In genomic region chr16:27245276-27246231, GRCh38 we compare ENCODE assay signal across 8 cellular contexts. TPM values are rescaled to one million over a fixed set of nuclear protein-coding genes. Genes with fewer than 3 reads are reported as not detected.
DNase-seq lines count a peak whose midpoint lies in the region; ATAC-seq and TF ChIP-seq lines count a peak whose summit lies in the region.

No MANE protein-coding gene starts in this region.

- H3K27me3 ChIP-seq in effector memory CD4-positive, alpha-beta T cell (replicated peaks; ENCODE audit: control insufficient read depth, insufficient read depth, low read length, poor library complexity, severe bottlenecking): no peaks in the 10 kb centered on the region

- H3K4me3 ChIP-seq in epithelial cell of esophagus (ENCODE audit: low read length): no peak overlapping the region
- no peak overlapping the region for H3K4me3 ChIP-seq in effector memory CD4-positive, alpha-beta T cell (ENCODE audit: insufficient read depth, low read depth, low read length, poor library complexity, severe bottlenecking)

- peak; percentile 48 for DNase-seq in AG08396 (ENCODE audit: low spot score)
- no peak for DNase-seq in T-helper 17 cell
- DNase-seq in epithelial cell of esophagus (ENCODE audit: low read depth): peak; percentile 96
- peak; percentile 76 for DNase-seq in non-pigmented ciliary epithelial cell (ENCODE audit: low read depth)
- no peak for DNase-seq in DMS 273 treated with DMSO at 0.1 percent for 48 hours (lab: John Stamatoyannopoulos, UW)
- no peak for DNase-seq in effector memory CD4-positive, alpha-beta T cell
- no peak for DNase-seq in SKM-1 (lab: John Stamatoyannopoulos, UW; ENCODE audit: unreplicated experiment)

- peak; percentile 48 for ATAC-seq in T-helper 17 cell
- ATAC-seq in HG03342 (IDR thresholded peaks at IDR 0.05; ENCODE audit: unreplicated experiment): no peak

- TF ChIP-seq CTCF in epithelial cell of esophagus (IDR thresholded peaks at IDR 0.05; ENCODE audit: insufficient read depth, low read depth, low read length, missing control alignments): no peak

- H3K27ac ChIP-seq in effector memory CD4-positive, alpha-beta T cell (ENCODE audit: insufficient read depth, low read length, poor library complexity, severe bottlenecking): no peak overlapping the region

- H3K9me3 ChIP-seq in T-helper 17 cell (ENCODE audit: control insufficient read depth, low read length, poor library complexity, severe bottlenecking): no peaks in the 10 kb centered on the region
- H3K9me3 ChIP-seq in effector memory CD4-positive, alpha-beta T cell (ENCODE audit: control insufficient read depth, low read length): no peaks in the 10 kb centered on the region

- peaks cover 5% of the 10 kb centered on the region for H3K36me3 Mint-ChIP-seq in T-helper 17 cell (ENCODE audit: low read depth)

- peak overlapping the region; percentile 91 for H3K27ac Mint-ChIP-seq in T-helper 17 cell

- peaks cover 33% of the 10 kb centered on the region for H3K4me1 Mint-ChIP-seq in T-helper 17 cell

- H3K4me1 ChIP-seq in effector memory CD4-positive, alpha-beta T cell (ENCODE audit: control insufficient read depth, insufficient read depth, low read length, poor library complexity, severe bottlenecking): peaks cover 12% of the 10 kb centered on the region

- no peaks in the 10 kb centered on the region for H3K27me3 Mint-ChIP-seq in T-helper 17 cell

- H3K36me3 ChIP-seq in effector memory CD4-positive, alpha-beta T cell (ENCODE audit: control insufficient read depth, insufficient read depth, low read length): no peaks in the 10 kb centered on the region

- H3K4me3 Mint-ChIP-seq in T-helper 17 cell: peak overlapping the region; percentile 49

RNA-seq across cellular contexts. Expression of gene NSMCE1, which starts 23.0 kb away (rescaled TPM):
- total RNA-seq in T-helper 17 cell: 10 to 100 TPM; 35.1 to 49.2 TPM

RNA-seq across cellular contexts. Expression of gene KDM8, which starts 42.2 kb away (rescaled TPM):
- total RNA-seq in T-helper 17 cell: 10 to 100 TPM; 11.6 to 11.9 TPM

Comparison
In these comparisons a context has a peak if more than half of its experiments do, and no peak if none do; other contexts are left out.
1. DNase-seq: peak in AG08396 (single experiment), epithelial cell of esophagus (single experiment) and non-pigmented ciliary epithelial cell (single experiment); none in T-helper 17 cell (0 of 3), DMS 273 treated with DMSO at 0.1 percent for 48 hours (single experiment), effector memory CD4-positive, alpha-beta T cell (0 of 3) and SKM-1 (single experiment).